18 cellular contexts compared by ENCODE assay signal in genomic region chr2:149000168-149000938, GRCh38. TPM values are rescaled to one million over a fixed set of nuclear protein-coding genes. Genes with fewer than 3 reads are reported as not detected.
A peak's percentile ranks its signal among the peaks of the same experiment; 100 is the strongest.
DNase-seq lines count a peak whose midpoint lies in the region; ATAC-seq and TF ChIP-seq lines count a peak whose summit lies in the region.
"Had no signal": no experiment of that assay in that cellular context is flagged by ENCODE, and none has a peak within 500 bp of the region (broad histone marks: within the 10 kb centered on the region; RNA-seq: fewer than 3 reads in every experiment).

No MANE protein-coding gene starts in this region.

- no peak overlapping the region for H3K9ac ChIP-seq in HUES48 (ENCODE audit: low read depth, low read length)
- H3K9ac ChIP-seq: BLaER1 had no signal

- no peaks in the 10 kb centered on the region for H3K9me3 Mint-ChIP-seq in brain
- no peaks in the 10 kb centered on the region for H3K9me3 Mint-ChIP-seq in activated CD8-positive, alpha-beta memory T cell treated with anti-CD3 and anti-CD28 coated beads, Interleukin-2, amount 10 ng/mL, durations not matched to agents 7 days and 5 days (ENCODE audit: low read depth)
- H3K9me3 Mint-ChIP-seq: activated CD4-positive, alpha-beta memory T cell treated with anti-CD3 and anti-CD28 coated beads, Interleukin-2, amount 10 ng/mL, durations not matched to agents 7 days and 5 days; activated naive CD4-positive, alpha-beta T cell treated with anti-CD3 and anti-CD28 coated beads for 36 hours; central memory CD8-positive, alpha-beta T cell; stimulated activated naive B cell treated with anti-CD40 and anti-IgM and Interleukin-4, amounts not matched to agents 10 μg/mL and 1 μg/mL and 100 μg/mL, for 72 hours had no signal

- H3K4me3 ChIP-seq in HUES48 (ENCODE audit: low read depth, low read length) (peak overlapping the region; percentile 6; the same call in 1 of the 2 replicates), tibial artery (no peak overlapping the region)
- H3K4me3 ChIP-seq: BLaER1, SJCRH30 had no signal

- H3K27me3 ChIP-seq in HUES48 (ENCODE audit: control insufficient read depth, insufficient read depth, low read length): no peaks in the 10 kb centered on the region
- H3K27me3 ChIP-seq in tibial artery: peaks cover 0 to 4% of the 10 kb centered on the region in 2 donors
- H3K27me3 ChIP-seq: BLaER1, SJCRH30 had no signal

- TF ChIP-seq CTCF in brain (conservative IDR thresholded peaks at IDR 0.05): no peak
- TF ChIP-seq CTCF in tibial artery (IDR thresholded peaks at IDR 0.05): no peak

- no peaks in the 10 kb centered on the region for H3K27me3 Mint-ChIP-seq in brain
- H3K27me3 Mint-ChIP-seq in activated CD8-positive, alpha-beta memory T cell treated with anti-CD3 and anti-CD28 coated beads, Interleukin-2, amount 10 ng/mL, durations not matched to agents 7 days and 5 days: no peaks in the 10 kb centered on the region
- H3K27me3 Mint-ChIP-seq: activated CD4-positive, alpha-beta memory T cell treated with anti-CD3 and anti-CD28 coated beads, Interleukin-2, amount 10 ng/mL, durations not matched to agents 7 days and 5 days had no signal

- H3K9me3 ChIP-seq in HUES48 (ENCODE audit: control insufficient read depth, insufficient read depth, low read length) (peaks cover 12% of the 10 kb centered on the region), tibial artery (no peaks in the 10 kb centered on the region)
- H3K9me3 ChIP-seq: BLaER1, SJCRH30 had no signal

- no peak for ATAC-seq in GM21526 (IDR thresholded peaks at IDR 0.05; ENCODE audit: low FRiP score, unreplicated experiment)
- no peak for ATAC-seq in activated CD8-positive, alpha-beta memory T cell treated with anti-CD3 and anti-CD28 coated beads, Interleukin-2, amount 10 ng/mL, durations not matched to agents 7 days and 5 days

- DNase-seq in EH (ENCODE audit: low read depth) (peak; percentile 33), middle frontal gyrus (ENCODE audit: extremely low spot score, low spot score) (peak; percentile 57), NCI-H748 (lab: John Stamatoyannopoulos, UW; ENCODE audit: unreplicated experiment) (no peak), tibial artery (no peak)
- no peak for DNase-seq in activated CD8-positive, alpha-beta memory T cell treated with anti-CD3 and anti-CD28 coated beads, Interleukin-2, amount 10 ng/mL, durations not matched to agents 7 days and 5 days
- DNase-seq: activated CD4-positive, alpha-beta memory T cell treated with anti-CD3 and anti-CD28 coated beads, Interleukin-2, amount 10 ng/mL, durations not matched to agents 7 days and 5 days; activated naive CD4-positive, alpha-beta T cell treated with anti-CD3 and anti-CD28 coated beads for 36 hours; kidney glomerular epithelial cell; NCI-H1048; NK-92 treated with Interleukin-12 subunit alpha and Interleukin-12 subunit beta, amount 100 ng/mL, for 24 hours; SJCRH30; stimulated activated naive B cell treated with anti-CD40 and anti-IgM and Interleukin-4, amounts not matched to agents 10 μg/mL and 1 μg/mL and 100 μg/mL, for 72 hours had no signal

- H3K27ac ChIP-seq in HUES48 (ENCODE audit: low read depth, low read length): peak overlapping the region; percentile 59
- no peak overlapping the region for H3K27ac ChIP-seq in tibial artery
- H3K27ac ChIP-seq: BLaER1, SJCRH30 had no signal

- H3K4me3 Mint-ChIP-seq in brain: peak overlapping the region in 1 of 5 experiments; percentile 44
- no peak overlapping the region for H3K4me3 Mint-ChIP-seq in activated CD8-positive, alpha-beta memory T cell treated with anti-CD3 and anti-CD28 coated beads, Interleukin-2, amount 10 ng/mL, durations not matched to agents 7 days and 5 days
- H3K4me3 Mint-ChIP-seq: activated CD4-positive, alpha-beta memory T cell treated with anti-CD3 and anti-CD28 coated beads, Interleukin-2, amount 10 ng/mL, durations not matched to agents 7 days and 5 days; activated naive CD4-positive, alpha-beta T cell treated with anti-CD3 and anti-CD28 coated beads for 36 hours; central memory CD8-positive, alpha-beta T cell; stimulated activated naive B cell treated with anti-CD40 and anti-IgM and Interleukin-4, amounts not matched to agents 10 μg/mL and 1 μg/mL and 100 μg/mL, for 72 hours had no signal

- CTCF ChIA-PET in activated CD8-positive, alpha-beta memory T cell treated with anti-CD3 and anti-CD28 coated beads, Interleukin-2, amount 10 ng/mL, durations not matched to agents 7 days and 5 days (lab: Charles Lee): no interaction called here

- H3K4me1 ChIP-seq in HUES48 (ENCODE audit: control insufficient read depth, insufficient read depth, low read length): peaks cover 29% of the 10 kb centered on the region
- H3K4me1 ChIP-seq in tibial artery: peaks cover 0 to 7% (median 2%) of the 10 kb centered on the region in 4 donors
- H3K4me1 ChIP-seq: BLaER1, SJCRH30 had no signal

- peaks cover 56% of the 10 kb centered on the region for H3K36me3 ChIP-seq in HUES48 (ENCODE audit: control insufficient read depth, insufficient read depth, low read length)
- no peaks in the 10 kb centered on the region for H3K36me3 ChIP-seq in tibial artery
- H3K36me3 ChIP-seq: BLaER1, SJCRH30 had no signal

- intact Hi-C loops in tibial artery (cut with DNase I; ENCODE audit: low total_unique reads): no loop called here

- peaks cover 46% of the 10 kb centered on the region for H3K4me1 Mint-ChIP-seq in brain
- peaks cover 3% of the 10 kb centered on the region for H3K4me1 Mint-ChIP-seq in activated CD8-positive, alpha-beta memory T cell treated with anti-CD3 and anti-CD28 coated beads, Interleukin-2, amount 10 ng/mL, durations not matched to agents 7 days and 5 days
- H3K4me1 Mint-ChIP-seq: central memory CD8-positive, alpha-beta T cell; stimulated activated naive B cell treated with anti-CD40 and anti-IgM and Interleukin-4, amounts not matched to agents 10 μg/mL and 1 μg/mL and 100 μg/mL, for 72 hours had no signal

- H3K27ac Mint-ChIP-seq in brain: peak overlapping the region; percentile 53 to 89 (median 80)
- no peak overlapping the region for H3K27ac Mint-ChIP-seq in activated CD8-positive, alpha-beta memory T cell treated with anti-CD3 and anti-CD28 coated beads, Interleukin-2, amount 10 ng/mL, durations not matched to agents 7 days and 5 days
- H3K27ac Mint-ChIP-seq: activated CD4-positive, alpha-beta memory T cell treated with anti-CD3 and anti-CD28 coated beads, Interleukin-2, amount 10 ng/mL, durations not matched to agents 7 days and 5 days; activated naive CD4-positive, alpha-beta T cell treated with anti-CD3 and anti-CD28 coated beads for 36 hours; stimulated activated naive B cell treated with anti-CD40 and anti-IgM and Interleukin-4, amounts not matched to agents 10 μg/mL and 1 μg/mL and 100 μg/mL, for 72 hours had no signal

- peaks cover 90% of the 10 kb centered on the region for H3K36me3 Mint-ChIP-seq in brain
- H3K36me3 Mint-ChIP-seq in activated CD8-positive, alpha-beta memory T cell treated with anti-CD3 and anti-CD28 coated beads, Interleukin-2, amount 10 ng/mL, durations not matched to agents 7 days and 5 days: peaks cover 3% of the 10 kb centered on the region

RNA-seq across cellular contexts. Expression of gene LYPD6B, which starts 38.1 kb away (rescaled TPM):
- 0.22 TPM for polyA plus RNA-seq in brain (ENCODE audit: insufficient read depth, low read depth, low replicate concordance)
- not detected for total RNA-seq in activated CD8-positive, alpha-beta memory T cell treated with anti-CD3 and anti-CD28 coated beads, Interleukin-2, amount 10 ng/mL, durations not matched to agents 7 days and 5 days
- total RNA-seq: activated naive CD4-positive, alpha-beta T cell treated with anti-CD3 and anti-CD28 coated beads for 36 hours; mononuclear cell; SJCRH30 had no signal

Comparison
In these comparisons a context has a peak if more than half of its experiments do, and no peak if none do; other contexts are left out.
1. DNase-seq: peak in EH (single experiment) and middle frontal gyrus (single experiment); none in NCI-H748 (single experiment), activated CD8-positive, alpha-beta memory T cell treated with anti-CD3 and anti-CD28 coated beads, Interleukin-2, amount 10 ng/mL, durations not matched to agents 7 days and 5 days (single experiment) and tibial artery (0 of 2).